Comparison of ENCODE assay signal across 1 cellular context in genomic region chr19:10102787-10103236, GRCh38.
TF ChIP-seq lines count a peak whose summit lies in the region.

No MANE protein-coding gene starts in this region.

TF ChIP-seq in GM12878, 131 proteins besides CTCF, POLR2A, EP300 and RAD21 (continued from another document and continues in another):
- TF ChIP-seq CREB1 (IDR thresholded peaks at IDR 0.05; ENCODE audit: low read depth) (peak; percentile 53; the same call in 1 of the 2 replicates), TCF12 (IDR thresholded peaks at IDR 0.05; ENCODE audit: low read depth, low read length) (peak; percentile 94), MEF2A (IDR thresholded peaks at IDR 0.05; ENCODE audit: insufficient read depth, low read depth, low read length) (peak; percentile 73), ZSCAN29 (IDR thresholded peaks at IDR 0.05) (no peak), IRF5 (IDR thresholded peaks at IDR 0.05; ENCODE audit: borderline replicate concordance) (no peak; the same call in 1 of the 2 replicates), BMI1 (IDR thresholded peaks at IDR 0.05; ENCODE audit: borderline replicate concordance) (no peak), EED (IDR thresholded peaks at IDR 0.05; ENCODE audit: low read depth) (peak; percentile 87), SMARCA5 (IDR thresholded peaks at IDR 0.05) (peak; percentile 99), POU2F2 (IDR thresholded peaks at IDR 0.05; ENCODE audit: borderline replicate concordance, low read depth, low read length) (peak; percentile 64; the same call in 1 of the 3 replicates), RUNX3 (IDR thresholded peaks at IDR 0.05; ENCODE audit: low read length) (peak; percentile 61), SP1 (IDR thresholded peaks at IDR 0.05; ENCODE audit: low read depth, low read length) (peak; percentile 76), NR2F1 (conservative IDR thresholded peaks at IDR 0.05) (0 out of 2 replicates have a peak, but pooled peaks have one; percentile 13), STAT1 (conservative IDR thresholded peaks at IDR 0.05) (no peak), SPI1 (IDR thresholded peaks at IDR 0.05; ENCODE audit: borderline replicate concordance, insufficient read depth, low read depth, low read length) (peak; percentile 76; the same call in 1 of the 2 replicates), CBFB (IDR thresholded peaks at IDR 0.05; ENCODE audit: low read depth) (peak; percentile 70; the same call in 1 of the 2 replicates), CHD2 (IDR thresholded peaks at IDR 0.05; ENCODE audit: borderline replicate concordance, low read depth, low read length) (peak; percentile 67), MEF2B (IDR thresholded peaks at IDR 0.05; ENCODE audit: partially characterized antibody, poor library complexity, severe bottlenecking) (peak; percentile 90), BHLHE40 (IDR thresholded peaks at IDR 0.05; ENCODE audit: borderline replicate concordance in 1 of 2, low read depth in 2 of 2, low read length in 1 of 2) (peak; percentile 68 to 82), POLR2AphosphoS5 (IDR thresholded peaks at IDR 0.05; ENCODE audit: low read length) (peak; percentile 79), IRF4 (IDR thresholded peaks at IDR 0.05; ENCODE audit: low read depth, low read length) (no peak), POLR2AphosphoS2 (IDR thresholded peaks at IDR 0.05; ENCODE audit: low read depth, low read length) (peak; percentile 76), DPF2 (IDR thresholded peaks at IDR 0.05) (peak; percentile 70), ASH2L (IDR thresholded peaks at IDR 0.05; ENCODE audit: borderline replicate concordance, low read depth) (no peak), RBBP5 (conservative IDR thresholded peaks at IDR 0.05) (no peak), NBN (IDR thresholded peaks at IDR 0.05) (peak; percentile 67; the same call in 1 of the 2 replicates), PAX5 (IDR thresholded peaks at IDR 0.05; ENCODE audit: borderline replicate concordance, low read depth, low read length) (peak; percentile 100), BRCA1 (IDR thresholded peaks at IDR 0.05; ENCODE audit: low read depth, low read length) (no peak), IKZF2 (IDR thresholded peaks at IDR 0.05) (peak; percentile 93 to 95), BCL3 (IDR thresholded peaks at IDR 0.05; ENCODE audit: borderline replicate concordance, insufficient read depth, low read depth, low read length, poor library complexity, severe bottlenecking) (peak; percentile 97), KLF5 (IDR thresholded peaks at IDR 0.05; ENCODE audit: partially characterized antibody) (no peak), FOXM1 (IDR thresholded peaks at IDR 0.05; ENCODE audit: low read depth, low read length) (0 out of 2 replicates have a peak, but pooled peaks have one; percentile 78), MTA3 (IDR thresholded peaks at IDR 0.05; ENCODE audit: borderline replicate concordance, low read length) (0 out of 2 replicates have a peak, but pooled peaks have one; percentile 17), PML (IDR thresholded peaks at IDR 0.05; ENCODE audit: low read length) (no peak), IKZF1 (conservative IDR thresholded peaks at IDR 0.05) (peak; percentile 94), BACH1 (IDR thresholded peaks at IDR 0.05; ENCODE audit: borderline replicate concordance) (peak; percentile 65), ZNF207 (IDR thresholded peaks at IDR 0.05; ENCODE audit: borderline replicate concordance) (no peak)
- TF ChIP-seq, protein P1, sequence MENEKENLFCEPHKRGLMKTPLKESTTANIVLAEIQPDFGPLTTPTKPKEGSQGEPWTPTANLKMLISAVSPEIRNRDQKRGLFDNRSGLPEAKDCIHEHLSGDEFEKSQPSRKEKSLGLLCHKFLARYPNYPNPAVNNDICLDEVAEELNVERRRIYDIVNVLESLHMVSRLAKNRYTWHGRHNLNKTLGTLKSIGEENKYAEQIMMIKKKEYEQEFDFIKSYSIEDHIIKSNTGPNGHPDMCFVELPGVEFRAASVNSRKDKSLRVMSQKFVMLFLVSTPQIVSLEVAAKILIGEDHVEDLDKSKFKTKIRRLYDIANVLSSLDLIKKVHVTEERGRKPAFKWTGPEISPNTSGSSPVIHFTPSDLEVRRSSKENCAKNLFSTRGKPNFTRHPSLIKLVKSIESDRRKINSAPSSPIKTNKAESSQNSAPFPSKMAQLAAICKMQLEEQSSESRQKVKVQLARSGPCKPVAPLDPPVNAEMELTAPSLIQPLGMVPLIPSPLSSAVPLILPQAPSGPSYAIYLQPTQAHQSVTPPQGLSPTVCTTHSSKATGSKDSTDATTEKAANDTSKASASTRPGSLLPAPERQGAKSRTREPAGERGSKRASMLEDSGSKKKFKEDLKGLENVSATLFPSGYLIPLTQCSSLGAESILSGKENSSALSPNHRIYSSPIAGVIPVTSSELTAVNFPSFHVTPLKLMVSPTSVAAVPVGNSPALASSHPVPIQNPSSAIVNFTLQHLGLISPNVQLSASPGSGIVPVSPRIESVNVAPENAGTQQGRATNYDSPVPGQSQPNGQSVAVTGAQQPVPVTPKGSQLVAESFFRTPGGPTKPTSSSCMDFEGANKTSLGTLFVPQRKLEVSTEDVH (IDR thresholded peaks at IDR 0.05; ENCODE audit: low read depth, partially characterized antibody): no peak
- TF ChIP-seq, protein P2, sequence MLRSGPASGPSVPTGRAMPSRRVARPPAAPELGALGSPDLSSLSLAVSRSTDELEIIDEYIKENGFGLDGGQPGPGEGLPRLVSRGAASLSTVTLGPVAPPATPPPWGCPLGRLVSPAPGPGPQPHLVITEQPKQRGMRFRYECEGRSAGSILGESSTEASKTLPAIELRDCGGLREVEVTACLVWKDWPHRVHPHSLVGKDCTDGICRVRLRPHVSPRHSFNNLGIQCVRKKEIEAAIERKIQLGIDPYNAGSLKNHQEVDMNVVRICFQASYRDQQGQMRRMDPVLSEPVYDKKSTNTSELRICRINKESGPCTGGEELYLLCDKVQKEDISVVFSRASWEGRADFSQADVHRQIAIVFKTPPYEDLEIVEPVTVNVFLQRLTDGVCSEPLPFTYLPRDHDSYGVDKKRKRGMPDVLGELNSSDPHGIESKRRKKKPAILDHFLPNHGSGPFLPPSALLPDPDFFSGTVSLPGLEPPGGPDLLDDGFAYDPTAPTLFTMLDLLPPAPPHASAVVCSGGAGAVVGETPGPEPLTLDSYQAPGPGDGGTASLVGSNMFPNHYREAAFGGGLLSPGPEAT (IDR thresholded peaks at IDR 0.05; ENCODE audit: low read depth): peak; percentile 91
- TF ChIP-seq, protein P3, sequence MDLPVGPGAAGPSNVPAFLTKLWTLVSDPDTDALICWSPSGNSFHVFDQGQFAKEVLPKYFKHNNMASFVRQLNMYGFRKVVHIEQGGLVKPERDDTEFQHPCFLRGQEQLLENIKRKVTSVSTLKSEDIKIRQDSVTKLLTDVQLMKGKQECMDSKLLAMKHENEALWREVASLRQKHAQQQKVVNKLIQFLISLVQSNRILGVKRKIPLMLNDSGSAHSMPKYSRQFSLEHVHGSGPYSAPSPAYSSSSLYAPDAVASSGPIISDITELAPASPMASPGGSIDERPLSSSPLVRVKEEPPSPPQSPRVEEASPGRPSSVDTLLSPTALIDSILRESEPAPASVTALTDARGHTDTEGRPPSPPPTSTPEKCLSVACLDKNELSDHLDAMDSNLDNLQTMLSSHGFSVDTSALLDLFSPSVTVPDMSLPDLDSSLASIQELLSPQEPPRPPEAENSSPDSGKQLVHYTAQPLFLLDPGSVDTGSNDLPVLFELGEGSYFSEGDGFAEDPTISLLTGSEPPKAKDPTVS (IDR thresholded peaks at IDR 0.05; ENCODE audit: low read depth, low read length): no peak
- TF ChIP-seq, protein P4, sequence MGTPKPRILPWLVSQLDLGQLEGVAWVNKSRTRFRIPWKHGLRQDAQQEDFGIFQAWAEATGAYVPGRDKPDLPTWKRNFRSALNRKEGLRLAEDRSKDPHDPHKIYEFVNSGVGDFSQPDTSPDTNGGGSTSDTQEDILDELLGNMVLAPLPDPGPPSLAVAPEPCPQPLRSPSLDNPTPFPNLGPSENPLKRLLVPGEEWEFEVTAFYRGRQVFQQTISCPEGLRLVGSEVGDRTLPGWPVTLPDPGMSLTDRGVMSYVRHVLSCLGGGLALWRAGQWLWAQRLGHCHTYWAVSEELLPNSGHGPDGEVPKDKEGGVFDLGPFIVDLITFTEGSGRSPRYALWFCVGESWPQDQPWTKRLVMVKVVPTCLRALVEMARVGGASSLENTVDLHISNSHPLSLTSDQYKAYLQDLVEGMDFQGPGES (IDR thresholded peaks at IDR 0.05): no peak
- TF ChIP-seq, protein P5, sequence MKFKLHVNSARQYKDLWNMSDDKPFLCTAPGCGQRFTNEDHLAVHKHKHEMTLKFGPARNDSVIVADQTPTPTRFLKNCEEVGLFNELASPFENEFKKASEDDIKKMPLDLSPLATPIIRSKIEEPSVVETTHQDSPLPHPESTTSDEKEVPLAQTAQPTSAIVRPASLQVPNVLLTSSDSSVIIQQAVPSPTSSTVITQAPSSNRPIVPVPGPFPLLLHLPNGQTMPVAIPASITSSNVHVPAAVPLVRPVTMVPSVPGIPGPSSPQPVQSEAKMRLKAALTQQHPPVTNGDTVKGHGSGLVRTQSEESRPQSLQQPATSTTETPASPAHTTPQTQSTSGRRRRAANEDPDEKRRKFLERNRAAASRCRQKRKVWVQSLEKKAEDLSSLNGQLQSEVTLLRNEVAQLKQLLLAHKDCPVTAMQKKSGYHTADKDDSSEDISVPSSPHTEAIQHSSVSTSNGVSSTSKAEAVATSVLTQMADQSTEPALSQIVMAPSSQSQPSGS (IDR thresholded peaks at IDR 0.05; ENCODE audit: low read length): 0 out of 2 replicates have a peak, but pooled peaks have one; percentile 22
- TF ChIP-seq, protein P6, sequence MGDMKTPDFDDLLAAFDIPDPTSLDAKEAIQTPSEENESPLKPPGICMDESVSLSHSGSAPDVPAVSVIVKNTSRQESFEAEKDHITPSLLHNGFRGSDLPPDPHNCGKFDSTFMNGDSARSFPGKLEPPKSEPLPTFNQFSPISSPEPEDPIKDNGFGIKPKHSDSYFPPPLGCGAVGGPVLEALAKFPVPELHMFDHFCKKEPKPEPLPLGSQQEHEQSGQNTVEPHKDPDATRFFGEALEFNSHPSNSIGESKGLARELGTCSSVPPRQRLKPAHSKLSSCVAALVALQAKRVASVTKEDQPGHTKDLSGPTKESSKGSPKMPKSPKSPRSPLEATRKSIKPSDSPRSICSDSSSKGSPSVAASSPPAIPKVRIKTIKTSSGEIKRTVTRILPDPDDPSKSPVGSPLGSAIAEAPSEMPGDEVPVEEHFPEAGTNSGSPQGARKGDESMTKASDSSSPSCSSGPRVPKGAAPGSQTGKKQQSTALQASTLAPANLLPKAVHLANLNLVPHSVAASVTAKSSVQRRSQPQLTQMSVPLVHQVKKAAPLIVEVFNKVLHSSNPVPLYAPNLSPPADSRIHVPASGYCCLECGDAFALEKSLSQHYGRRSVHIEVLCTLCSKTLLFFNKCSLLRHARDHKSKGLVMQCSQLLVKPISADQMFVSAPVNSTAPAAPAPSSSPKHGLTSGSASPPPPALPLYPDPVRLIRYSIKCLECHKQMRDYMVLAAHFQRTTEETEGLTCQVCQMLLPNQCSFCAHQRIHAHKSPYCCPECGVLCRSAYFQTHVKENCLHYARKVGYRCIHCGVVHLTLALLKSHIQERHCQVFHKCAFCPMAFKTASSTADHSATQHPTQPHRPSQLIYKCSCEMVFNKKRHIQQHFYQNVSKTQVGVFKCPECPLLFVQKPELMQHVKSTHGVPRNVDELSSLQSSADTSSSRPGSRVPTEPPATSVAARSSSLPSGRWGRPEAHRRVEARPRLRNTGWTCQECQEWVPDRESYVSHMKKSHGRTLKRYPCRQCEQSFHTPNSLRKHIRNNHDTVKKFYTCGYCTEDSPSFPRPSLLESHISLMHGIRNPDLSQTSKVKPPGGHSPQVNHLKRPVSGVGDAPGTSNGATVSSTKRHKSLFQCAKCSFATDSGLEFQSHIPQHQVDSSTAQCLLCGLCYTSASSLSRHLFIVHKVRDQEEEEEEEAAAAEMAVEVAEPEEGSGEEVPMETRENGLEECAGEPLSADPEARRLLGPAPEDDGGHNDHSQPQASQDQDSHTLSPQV (IDR thresholded peaks at IDR 0.05): no peak
- TF ChIP-seq, protein P7, sequence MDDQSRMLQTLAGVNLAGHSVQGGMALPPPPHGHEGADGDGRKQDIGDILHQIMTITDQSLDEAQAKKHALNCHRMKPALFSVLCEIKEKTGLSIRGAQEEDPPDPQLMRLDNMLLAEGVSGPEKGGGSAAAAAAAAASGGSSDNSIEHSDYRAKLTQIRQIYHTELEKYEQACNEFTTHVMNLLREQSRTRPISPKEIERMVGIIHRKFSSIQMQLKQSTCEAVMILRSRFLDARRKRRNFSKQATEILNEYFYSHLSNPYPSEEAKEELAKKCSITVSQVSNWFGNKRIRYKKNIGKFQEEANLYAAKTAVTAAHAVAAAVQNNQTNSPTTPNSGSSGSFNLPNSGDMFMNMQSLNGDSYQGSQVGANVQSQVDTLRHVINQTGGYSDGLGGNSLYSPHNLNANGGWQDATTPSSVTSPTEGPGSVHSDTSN (IDR thresholded peaks at IDR 0.05; ENCODE audit: insufficient replicate concordance, low read depth, low read length): no peak
- TF ChIP-seq, protein P8, sequence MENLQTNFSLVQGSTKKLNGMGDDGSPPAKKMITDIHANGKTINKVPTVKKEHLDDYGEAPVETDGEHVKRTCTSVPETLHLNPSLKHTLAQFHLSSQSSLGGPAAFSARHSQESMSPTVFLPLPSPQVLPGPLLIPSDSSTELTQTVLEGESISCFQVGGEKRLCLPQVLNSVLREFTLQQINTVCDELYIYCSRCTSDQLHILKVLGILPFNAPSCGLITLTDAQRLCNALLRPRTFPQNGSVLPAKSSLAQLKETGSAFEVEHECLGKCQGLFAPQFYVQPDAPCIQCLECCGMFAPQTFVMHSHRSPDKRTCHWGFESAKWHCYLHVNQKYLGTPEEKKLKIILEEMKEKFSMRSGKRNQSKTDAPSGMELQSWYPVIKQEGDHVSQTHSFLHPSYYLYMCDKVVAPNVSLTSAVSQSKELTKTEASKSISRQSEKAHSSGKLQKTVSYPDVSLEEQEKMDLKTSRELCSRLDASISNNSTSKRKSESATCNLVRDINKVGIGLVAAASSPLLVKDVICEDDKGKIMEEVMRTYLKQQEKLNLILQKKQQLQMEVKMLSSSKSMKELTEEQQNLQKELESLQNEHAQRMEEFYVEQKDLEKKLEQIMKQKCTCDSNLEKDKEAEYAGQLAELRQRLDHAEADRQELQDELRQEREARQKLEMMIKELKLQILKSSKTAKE (IDR thresholded peaks at IDR 0.05; ENCODE audit: low read depth, poor library complexity, severe bottlenecking): peak; percentile 54
